ENCODE assay signal across 8 cellular contexts in the genomic region with DNA sequence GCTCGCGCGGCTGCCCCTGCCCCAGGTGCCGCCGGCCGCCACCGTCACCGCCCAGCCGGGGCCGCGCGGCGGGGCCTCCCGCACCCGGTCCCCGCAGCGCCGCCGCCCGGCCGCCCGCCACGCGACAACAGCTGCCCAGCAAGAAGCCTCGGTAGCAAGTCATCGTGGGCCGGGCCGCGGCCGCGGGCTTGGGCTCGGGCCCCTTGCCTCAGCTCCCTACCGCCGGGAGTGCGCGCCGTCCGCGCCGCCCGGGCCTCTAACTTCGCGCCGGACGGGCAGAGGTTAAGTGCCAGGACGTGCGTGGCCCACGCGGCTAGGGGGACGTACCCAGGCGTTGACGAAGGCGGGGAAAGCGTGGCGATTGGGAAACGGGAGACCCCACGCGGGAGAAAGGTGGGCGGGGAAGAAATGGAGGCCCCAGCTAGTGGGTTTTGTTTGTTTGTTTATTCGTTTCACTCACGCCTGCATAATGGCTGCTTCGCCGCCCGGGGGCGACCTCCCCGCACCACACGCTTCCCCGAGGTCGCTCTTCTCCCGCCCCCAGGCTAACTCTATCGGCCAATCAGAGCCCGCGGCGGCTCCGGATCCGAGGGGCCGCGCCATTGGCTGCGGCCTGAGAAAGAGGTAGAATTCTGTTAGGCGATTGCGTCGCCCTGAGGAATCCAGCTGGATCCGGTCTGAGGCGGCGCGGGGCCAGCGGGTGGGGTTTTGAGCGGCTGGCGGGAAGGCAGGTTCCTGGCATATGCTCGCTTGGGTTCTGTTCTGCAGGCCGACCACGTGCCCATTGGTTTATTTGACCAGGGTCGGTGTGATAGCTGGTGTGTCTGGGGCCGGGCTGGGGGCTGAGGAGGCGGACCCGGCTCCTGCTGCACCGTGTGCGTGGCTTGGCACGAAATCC.
DNase-seq lines count a peak whose midpoint lies in the region; ATAC-seq lines count a peak whose summit lies in the region.

A gene with protein sequence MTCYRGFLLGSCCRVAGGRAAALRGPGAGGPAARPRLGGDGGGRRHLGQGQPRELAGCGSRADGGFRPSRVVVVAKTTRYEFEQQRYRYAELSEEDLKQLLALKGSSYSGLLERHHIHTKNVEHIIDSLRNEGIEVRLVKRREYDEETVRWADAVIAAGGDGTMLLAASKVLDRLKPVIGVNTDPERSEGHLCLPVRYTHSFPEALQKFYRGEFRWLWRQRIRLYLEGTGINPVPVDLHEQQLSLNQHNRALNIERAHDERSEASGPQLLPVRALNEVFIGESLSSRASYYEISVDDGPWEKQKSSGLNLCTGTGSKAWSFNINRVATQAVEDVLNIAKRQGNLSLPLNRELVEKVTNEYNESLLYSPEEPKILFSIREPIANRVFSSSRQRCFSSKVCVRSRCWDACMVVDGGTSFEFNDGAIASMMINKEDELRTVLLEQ (minus strand): TSS at position 290 of the 898 bp plus-strand sequence. CDS start 127 bp downstream, at position 163.

- DNase-seq in CD1c-positive myeloid dendritic cell (ENCODE audit: extremely low spot score), result peak; percentile 98
- peak; percentile 100 for DNase-seq in NCI-H748 (lab: John Stamatoyannopoulos, UW; ENCODE audit: unreplicated experiment)
- DNase-seq in activated CD4-positive, alpha-beta T cell treated with anti-CD3 and anti-CD28 coated beads, Interleukin-2, amount 50 U/mL, for 1 hour, result peak; percentile 92
- DNase-seq in dedifferentiated amniotic fluid mesenchymal stem cell (ENCODE audit: extremely low spot score), result peak; percentile 95
- peak; percentile 99 for DNase-seq in left kidney (ENCODE audit: low read depth, low spot score)
- peak; percentile 89 to 93 for DNase-seq in stimulated activated CD4-positive, alpha-beta T cell treated with anti-CD3 and anti-CD28 coated beads, Interleukin-2, amount 100 ng/mL, for 24 hours

- ATAC-seq in GM19372 (IDR thresholded peaks at IDR 0.05; ENCODE audit: low read depth, unreplicated experiment) (peak; percentile 81), HG03558 (IDR thresholded peaks at IDR 0.05; ENCODE audit: extremely low read depth, unreplicated experiment) (peak; percentile 77)

Comparison
In these comparisons a context has a peak if more than half of its experiments do, and no peak if none do; other contexts are left out.
1. Peak in every context shown above with its lines: DNase-seq and ATAC-seq.